In genomic region chr15:78001656-78002055, GRCh38 we compare ENCODE assay signal across 18 cellular contexts.
"Had no signal": no experiment of that assay in that cellular context is flagged by ENCODE, and none has a peak within 500 bp of the region (broad histone marks: within the 10 kb centered on the region; RNA-seq: fewer than 3 reads in every experiment).

No MANE protein-coding gene starts in this region.

- DNase-seq: activated CD4-positive, CD25-positive, alpha-beta regulatory T cell; activated CD8-positive, alpha-beta memory T cell treated with anti-CD3 and anti-CD28 coated beads, Interleukin-2, amount 50 U/mL, for 4 hours; activated effector memory CD4-positive, alpha-beta T cell treated with anti-CD3 and anti-CD28 coated beads, Interleukin-2, amount 50 U/mL, for 16 hours; amniotic stem cell; body of pancreas; central memory CD4-positive, alpha-beta T cell; effector memory CD4-positive, alpha-beta T cell; gastrocnemius medialis; left ventricle myocardium superior; mesendoderm; nephron progenitor cell; Right ventricle myocardium superior; SK-N-SH; stimulated activated CD4-positive, alpha-beta T cell treated with anti-CD3 and anti-CD28 coated beads, Interleukin-15, amount 100 ng/mL, for 24 hours; stimulated activated CD4-positive, alpha-beta T cell treated with anti-CD3 and anti-CD28 coated beads, Interleukin-4, amount 100 ng/mL, for 4 hours; transverse colon had no signal

- H3K4me3 Mint-ChIP-seq: nephron progenitor cell; T-helper 1 cell treated with Interleukin-12 subunit alpha and Interleukin-12 subunit beta and Interleukin-4 antibody, amounts not matched to agents 30 μg/mL and 1 μg/mL, for 36 hours had no signal

- H3K27ac ChIP-seq: epithelial cell of prostate, transverse colon had no signal

- H3K9me3 Mint-ChIP-seq: nephron progenitor cell; T-helper 1 cell treated with Interleukin-12 subunit alpha and Interleukin-12 subunit beta and Interleukin-4 antibody, amounts not matched to agents 30 μg/mL and 1 μg/mL, for 36 hours had no signal

- H3K27ac Mint-ChIP-seq: nephron progenitor cell had no signal

- H3K9me3 ChIP-seq: body of pancreas, gastrocnemius medialis, SK-N-SH, transverse colon had no signal

- H3K27me3 ChIP-seq: body of pancreas, gastrocnemius medialis, transverse colon had no signal

- ATAC-seq: body of pancreas, gastrocnemius medialis, left ventricle myocardium superior had no signal

- H3K4me3 ChIP-seq: body of pancreas, gastrocnemius medialis, transverse colon had no signal
